In the genomic region with DNA sequence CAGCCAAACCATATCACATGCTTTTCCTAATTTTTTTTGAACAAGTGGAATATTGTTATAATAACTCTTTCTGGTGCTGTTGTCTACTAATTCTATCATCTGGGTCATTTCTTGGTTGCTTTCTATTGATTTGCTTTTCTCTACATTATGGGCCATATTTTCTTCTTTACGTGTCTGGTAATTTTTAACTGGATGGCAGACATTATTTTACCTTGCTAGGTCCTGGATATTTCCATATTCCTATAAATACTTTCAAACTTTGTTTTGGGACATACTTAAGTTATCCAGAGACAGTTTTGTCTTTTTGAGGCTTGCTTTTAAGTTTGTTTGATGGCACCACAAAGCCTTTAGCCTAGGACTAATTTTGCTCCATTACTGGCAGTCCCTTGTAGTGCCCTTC, we compare ENCODE assay signal across 7 cellular contexts.
"Had no signal": no experiment of that assay in that cellular context is flagged by ENCODE, and none has a peak within 500 bp of the region (broad histone marks: within the 10 kb centered on the region; RNA-seq: fewer than 3 reads in every experiment).

No MANE protein-coding gene starts in this region.

- H3K4me3 Mint-ChIP-seq: H9 had no signal

- DNase-seq: GM23248, GOT3, H9, IMR-90, KG1 had no signal

- H2AFZ ChIP-seq: GM23248 had no signal

- H3K4me3 ChIP-seq: GM23248, K562 had no signal

- ATAC-seq: HCT116 had no signal

- H3K27ac Mint-ChIP-seq: H9 had no signal

- H3K27ac ChIP-seq: GM23248 had no signal
